27 cellular contexts compared by ENCODE assay signal in genomic region chr11:95729462-95729861, GRCh38.
"Had no signal": no experiment of that assay in that cellular context is flagged by ENCODE, and none has a peak within 500 bp of the region (broad histone marks: within the 10 kb centered on the region; RNA-seq: fewer than 3 reads in every experiment).

No MANE protein-coding gene starts in this region.

- H3K79me2 ChIP-seq: hepatocyte had no signal

- H3K4me1 ChIP-seq: colonic mucosa, foreskin keratinocyte had no signal

- H3K9me3 ChIP-seq: colonic mucosa, esophagus muscularis mucosa, esophagus squamous epithelium, gastrocnemius medialis, gastroesophageal sphincter, heart left ventricle, heart right ventricle had no signal

- H3K27ac Mint-ChIP-seq: dendritic cell treated with granulocyte-macrophage colony-stimulating factor and Interleukin-4, amounts not matched to agents 40 ng/mL and 50 ng/mL, for 4 days; effector memory CD8-positive, alpha-beta T cell had no signal

- H3K27ac ChIP-seq: colonic mucosa, coronary artery, epithelial cell of prostate, esophagus muscularis mucosa, esophagus squamous epithelium, foreskin keratinocyte, gastrocnemius medialis, gastroesophageal sphincter, heart left ventricle, heart right ventricle, hepatocyte had no signal

- ATAC-seq: effector memory CD8-positive, alpha-beta T cell; esophagus mucosa; foreskin keratinocyte; gastrocnemius medialis; gastroesophageal sphincter; heart left ventricle; heart right ventricle had no signal

- H3K36me3 ChIP-seq: colonic mucosa, esophagus muscularis mucosa, esophagus squamous epithelium, gastrocnemius medialis, gastroesophageal sphincter, heart left ventricle, heart right ventricle had no signal

- DNase-seq: colonic mucosa; cortex of kidney; dermis blood vessel endothelial cell; dorsolateral prefrontal cortex; effector CD4-positive, alpha-beta T cell; effector CD8-positive, alpha-beta T cell; effector memory CD4-positive, alpha-beta T cell; effector memory CD8-positive, alpha-beta T cell; esophagus squamous epithelium; foreskin fibroblast; foreskin keratinocyte; foreskin melanocyte; gastrocnemius medialis; glutamatergic neuron; head of caudate nucleus; heart left ventricle; heart right ventricle had no signal

- H3K4me3 ChIP-seq: colonic mucosa, coronary artery, dorsolateral prefrontal cortex, esophagus muscularis mucosa, esophagus squamous epithelium, gastrocnemius medialis, gastroesophageal sphincter, heart left ventricle, heart right ventricle, hepatocyte had no signal

- H3K4me2 ChIP-seq: hepatocyte had no signal

- H3K27me3 ChIP-seq: colonic mucosa, dorsolateral prefrontal cortex, esophagus muscularis mucosa, esophagus squamous epithelium, foreskin keratinocyte, gastrocnemius medialis, gastroesophageal sphincter, heart left ventricle, heart right ventricle, hepatocyte had no signal

- FAIRE-seq: colon, endometrium, endothelial cell of umbilical vein had no signal

- H3K9me3 Mint-ChIP-seq: dendritic cell treated with granulocyte-macrophage colony-stimulating factor and Interleukin-4, amounts not matched to agents 40 ng/mL and 50 ng/mL, for 4 days; effector memory CD8-positive, alpha-beta T cell had no signal

- H3K4me3 Mint-ChIP-seq: dendritic cell treated with granulocyte-macrophage colony-stimulating factor and Interleukin-4, amounts not matched to agents 40 ng/mL and 50 ng/mL, for 4 days; effector memory CD8-positive, alpha-beta T cell had no signal

- H2AFZ ChIP-seq: hepatocyte had no signal
